Comparison of ENCODE assay signal across 26 cellular contexts in the genomic region with DNA sequence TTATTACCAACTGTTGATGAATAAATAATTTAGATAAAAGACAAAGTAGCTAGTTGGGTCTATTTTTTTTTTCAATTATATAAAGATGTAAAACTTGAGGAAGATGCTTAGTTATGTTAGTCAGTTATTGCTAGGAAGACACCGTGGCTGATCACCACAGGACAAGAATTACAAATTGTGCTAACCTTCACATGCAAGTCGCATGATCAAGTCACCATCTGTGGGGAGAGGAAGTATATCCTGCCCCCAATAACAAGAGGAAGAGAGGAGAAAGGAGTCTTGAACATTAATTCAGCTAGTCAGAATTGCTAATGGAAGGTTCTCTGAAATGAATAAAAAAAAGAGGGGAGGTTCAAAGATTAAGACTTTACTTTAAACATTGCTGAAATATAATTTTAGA.
"Had no signal": no experiment of that assay in that cellular context is flagged by ENCODE, and none has a peak within 500 bp of the region (broad histone marks: within the 10 kb centered on the region; RNA-seq: fewer than 3 reads in every experiment).

No MANE protein-coding gene starts in this region.

- ATAC-seq: esophagus mucosa; gastroesophageal sphincter; heart left ventricle; left cardiac atrium; left lung; naive thymus-derived CD8-positive, alpha-beta T cell; psoas muscle; right cardiac atrium; stimulated activated memory B cell treated with anti-CD40 and anti-IgM and Interleukin-4, amounts not matched to agents 10 μg/mL and 1 μg/mL and 100 μg/mL, for 72 hours had no signal

- H3K27ac ChIP-seq: epithelial cell of prostate, gastroesophageal sphincter, heart left ventricle, left lung, ovary, psoas muscle, skin epidermis, spleen, thoracic aorta, tibial nerve, upper lobe of left lung, uterus had no signal

- FAIRE-seq: colon had no signal

- H3K9me3 ChIP-seq: gastroesophageal sphincter, heart left ventricle, left lung, ovary, psoas muscle, spleen, thoracic aorta, tibial nerve, upper lobe of left lung, uterus had no signal

- H3K36me3 ChIP-seq: ovary, uterus had no signal

- H3K27me3 ChIP-seq: dorsolateral prefrontal cortex, gastroesophageal sphincter, heart left ventricle, left lung, ovary, spleen, tibial nerve, upper lobe of left lung, uterus had no signal

- DNase-seq: dorsolateral prefrontal cortex; effector CD8-positive, alpha-beta T cell; endodermal cell; foreskin fibroblast; heart left ventricle; hippocampal formation; left cardiac atrium; left lung; mesendoderm; naive thymus-derived CD8-positive, alpha-beta T cell; ovary; posterior cingulate gyrus; psoas muscle; right cardiac atrium; spleen; stimulated activated CD4-positive, alpha-beta T cell treated with anti-CD3 and anti-CD28 coated beads, Interleukin-4, amount 100 ng/mL, for 4 hours; upper lobe of left lung; uterus had no signal

- H3K4me1 ChIP-seq: heart left ventricle, left lung, psoas muscle, spleen, tibial nerve, upper lobe of left lung, uterus had no signal

- H3K4me3 ChIP-seq: dorsolateral prefrontal cortex, gastroesophageal sphincter, heart left ventricle, left lung, ovary, psoas muscle, skin epidermis, spleen, thoracic aorta, tibial nerve, upper lobe of left lung, uterus had no signal
